8 cellular contexts compared by ENCODE assay signal in the genomic region with DNA sequence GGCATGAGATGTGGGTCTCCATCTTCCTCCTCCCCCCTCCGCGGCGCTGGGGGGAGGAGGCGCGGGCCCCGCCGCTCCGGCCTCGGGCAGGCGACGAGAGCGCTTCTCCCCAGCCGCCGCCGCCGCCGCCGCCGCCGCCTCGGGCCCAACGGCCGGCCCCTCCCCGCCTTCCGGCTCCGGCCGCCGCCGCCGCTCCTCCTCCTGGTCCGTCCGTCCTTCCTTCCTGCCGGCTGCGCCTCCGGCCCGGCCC. TPM values are rescaled to one million over a fixed set of nuclear protein-coding genes. Genes with fewer than 3 reads are reported as not detected.
DNase-seq lines count a peak whose midpoint lies in the region; ATAC-seq and TF ChIP-seq lines count a peak whose summit lies in the region.

No MANE protein-coding gene starts in this region.

- no peak overlapping the region for H2AFZ ChIP-seq in OCI-LY7 (ENCODE audit: low read length)

- ATAC-seq in GM19043 (IDR thresholded peaks at IDR 0.05; ENCODE audit: low read depth, unreplicated experiment) (peak; percentile 38), HG03139 (IDR thresholded peaks at IDR 0.05; ENCODE audit: unreplicated experiment) (peak; percentile 58), left colon (peak; percentile 40)

- H3K9me3 ChIP-seq in OCI-LY7 (ENCODE audit: low read length) (no peaks in the 10 kb centered on the region), breast epithelium (no peaks in the 10 kb centered on the region), suprapubic skin (no peaks in the 10 kb centered on the region)

- peaks cover 39% of the 10 kb centered on the region for H3K4me1 ChIP-seq in OCI-LY7 (ENCODE audit: insufficient read depth, low read length, poor library complexity, severe bottlenecking)
- H3K4me1 ChIP-seq in breast epithelium = peaks cover 23 to 39% of the 10 kb centered on the region in 2 donors
- H3K4me1 ChIP-seq in suprapubic skin = peaks cover 56% of the 10 kb centered on the region

- TF ChIP-seq POLR2A in breast epithelium (IDR thresholded peaks at IDR 0.05) = no peak
- TF ChIP-seq POLR2A in suprapubic skin (IDR thresholded peaks at IDR 0.05) = no peak

- CTCF ChIA-PET in OCI-LY7 (lab: Charles Lee; ENCODE audit: unreplicated experiment) = interaction anchor here (0.6 kb wide), 1 partner anchor 613 kb away, joined by 4 read pairs; no protein-coding TSS in a partner anchor

- H3K27me3 ChIP-seq in breast epithelium = no peaks in the 10 kb centered on the region
- no peaks in the 10 kb centered on the region for H3K27me3 ChIP-seq in suprapubic skin

- H3K36me3 ChIP-seq in OCI-LY7 (ENCODE audit: insufficient read depth, low read length) (peaks cover 35% of the 10 kb centered on the region), breast epithelium (no peaks in the 10 kb centered on the region), suprapubic skin (no peaks in the 10 kb centered on the region)

- H3K4me3 ChIP-seq in OCI-LY7 (ENCODE audit: low read depth, low read length, poor library complexity, severe bottlenecking) = peak overlapping the region; percentile 86
- H3K4me3 ChIP-seq in breast epithelium = peak overlapping the region; percentile 77 to 87 (median 83)
- H3K4me3 ChIP-seq in suprapubic skin = peak overlapping the region; percentile 90

- POLR2A ChIA-PET in OCI-LY7 (lab: Charles Lee) = interaction anchor here (2.3 kb wide), 1 partner anchor 8 kb away, joined by 31 read pairs; no protein-coding TSS in a partner anchor

- peaks cover 27% of the 10 kb centered on the region for H4K20me1 ChIP-seq in OCI-LY7 (ENCODE audit: insufficient read depth, low read length)

- H3K27ac ChIP-seq in OCI-LY7 (ENCODE audit: low read depth, low read length, poor library complexity, severe bottlenecking) (peak overlapping the region; percentile 80), breast epithelium (peak overlapping the region; percentile 94 to 95), suprapubic skin (peak overlapping the region; percentile 96)

- no peaks in the 10 kb centered on the region for H3K9me2 ChIP-seq in OCI-LY7 (ENCODE audit: insufficient read depth, low read length)

- H3K4me2 ChIP-seq in OCI-LY7 (ENCODE audit: low read length) = peak overlapping the region; percentile 91

- BruUV-seq in OCI-LY7 (replicated peaks; lab: Mats Ljungman, UMichigan) = no TSS peak

- WGBS in suprapubic skin = no CpG with 5 or more reads among the region's 36 CpGs

- in situ Hi-C loops in Caki2 (cut with HindIII; ENCODE audit: low pct_unique_long_range_greater_than_20kb, low sequenced_read_pairs) = no loop called here

- no peak for TF ChIP-seq EP300 in suprapubic skin (IDR thresholded peaks at IDR 0.05)

- intact Hi-C loops in OCI-LY7 (cut with micrococcal nuclease; ENCODE audit: unreplicated experiment) = loop anchor here (5.0 to 10.0 kb wide), 4 partner anchors 387 to 839 kb away; a partner anchor contains a TSS
- intact Hi-C loops in breast epithelium (cut with DNase I; ENCODE audit: low total_unique reads) = loop anchor here (10.0 kb wide), 1 partner anchor 1209 kb away; a partner anchor contains a TSS
- intact Hi-C loops in left colon (cut with DNase I, micrococcal nuclease) = no loop called here

- peak; percentile 71 for DNase-seq in Caki2 (ENCODE audit: low read depth)
- peak; percentile 82 for DNase-seq in OCI-LY7 (ENCODE audit: low spot score)
- no peak for DNase-seq in breast epithelium (ENCODE audit: low spot score in 2 of 2)
- DNase-seq in left colon = peak in 1 of 2 donors; percentile 68
- no peak for DNase-seq in suprapubic skin (ENCODE audit: low spot score in 2 of 2)
- DNase-seq in Kasumi-1 (lab: John Stamatoyannopoulos, UW) = no peak

- TF ChIP-seq CTCF in OCI-LY7 (conservative IDR thresholded peaks at IDR 0.05; ENCODE audit: low read length) (no peak), breast epithelium (IDR thresholded peaks at IDR 0.05) (no peak), suprapubic skin (IDR thresholded peaks at IDR 0.05) (no peak)

- peaks cover 58% of the 10 kb centered on the region for H3K79me2 ChIP-seq in OCI-LY7 (ENCODE audit: insufficient read depth, low read depth, low read length)

RNA-seq across cellular contexts. Expression of a gene that starts 0.4 kb away (rescaled TPM):
- total RNA-seq in Caki2 (2014; rRNA removed; shearing (Covaris generic); ENCODE audit: low replicate concordance) = 11.9 and 16.2 TPM in 2 replicates
- total RNA-seq in OCI-LY7 (2014; rRNA removed; shearing (Covaris generic)) = 45.5 and 46.2 TPM in 2 replicates
- 33.4 and 37.4 TPM in 2 replicates for total RNA-seq in OCI-LY7 (2022)
- 10 to 100 TPM in 1 of 3 donors, 1 to 10 TPM in 2; 8.2 to 12.9 (median 8.5) TPM for total RNA-seq in breast epithelium
- total RNA-seq in left colon = 10 to 100 TPM; 32.6 to 40.8 TPM
- total RNA-seq in suprapubic skin = 10 to 100 TPM in 1 of 4 donors, 1 to 10 TPM in 3; 5.4 to 12.4 (median 7.6) TPM

RNA-seq across cellular contexts. Expression of a gene that starts 35.1 kb away (rescaled TPM):
- 4.9 and 9.2 TPM in 2 replicates for total RNA-seq in Caki2 (2014; rRNA removed; shearing (Covaris generic); ENCODE audit: low replicate concordance)
- 11.3 and 14.7 TPM in 2 replicates for total RNA-seq in OCI-LY7 (2014; rRNA removed; shearing (Covaris generic))
- 0.86 and 2.6 TPM in 2 replicates for total RNA-seq in OCI-LY7 (2022)
- 10 to 100 TPM in 1 of 3 donors, 1 to 10 TPM in 2; 3.9 to 11.9 (median 4.0) TPM for total RNA-seq in breast epithelium
- total RNA-seq in left colon = 1 to 10 TPM; 4.5 to 9.4 TPM
- 10 to 100 TPM in 1 of 4 donors, 1 to 10 TPM in 3; 7.3 to 12.8 (median 8.3) TPM for total RNA-seq in suprapubic skin

Comparison
In these comparisons a context has a peak if more than half of its experiments do, and no peak if none do; other contexts are left out.
1. DNase-seq: peak in Caki2 (single experiment) and OCI-LY7 (single experiment); none in breast epithelium (0 of 2), suprapubic skin (0 of 2) and Kasumi-1 (0 of 2).
2. intact Hi-C loops: an anchor here in OCI-LY7 (5.0 to 10.0 kb wide) and breast epithelium (10.0 kb wide); none called in left colon.
3. Peak in every context shown above with its lines, with median percentiles within 50 percentile points of each other: ATAC-seq, H3K27ac ChIP-seq and H3K4me3 ChIP-seq.